1 cellular context compared by ENCODE assay signal in the genomic region with DNA sequence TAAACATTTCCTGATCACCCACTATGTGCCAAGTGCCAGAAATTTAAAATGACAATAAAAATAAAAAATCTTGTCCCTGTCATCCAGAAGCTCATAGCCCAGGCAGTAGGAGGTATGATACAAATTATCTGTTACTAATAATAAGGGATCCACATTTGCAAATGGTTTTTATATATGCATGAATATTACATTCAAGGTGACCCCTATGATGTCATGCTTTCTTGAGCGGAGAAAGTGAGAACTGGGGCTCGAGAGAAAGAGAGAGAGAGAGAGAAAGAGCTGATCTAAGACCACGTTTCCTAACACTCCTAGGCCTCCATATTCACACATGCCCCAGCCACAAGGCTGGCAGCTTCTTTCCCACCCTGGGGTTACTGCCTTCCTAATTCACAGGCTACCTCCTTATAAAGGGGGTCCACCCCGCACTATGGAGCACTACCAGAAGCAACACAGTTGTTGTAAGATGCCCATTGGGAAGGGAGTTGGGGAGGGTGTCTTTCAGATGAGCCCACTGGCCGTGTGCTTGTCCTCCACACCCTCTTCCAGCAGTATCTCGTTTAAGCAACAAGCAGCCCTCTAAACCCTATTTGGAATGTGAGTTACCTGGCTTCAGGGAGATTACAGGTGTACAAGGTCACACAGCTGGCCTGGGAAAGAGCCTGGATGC.
TF ChIP-seq lines count a peak whose summit lies in the region.

No MANE protein-coding gene starts in this region.

TF ChIP-seq in SK-N-SH, 30 proteins besides CTCF, POLR2A, EP300 and RAD21:
- no peak for TF ChIP-seq TAF1 (IDR thresholded peaks at IDR 0.05; ENCODE audit: borderline replicate concordance, low read depth, low read length)
- no peak for TF ChIP-seq MXI1 (IDR thresholded peaks at IDR 0.05; ENCODE audit: low read depth, low read length)
- TF ChIP-seq EZH2phosphoT487 (IDR thresholded peaks at IDR 0.05; ENCODE audit: borderline replicate concordance, low read depth), result no peak
- TF ChIP-seq, protein P1, sequence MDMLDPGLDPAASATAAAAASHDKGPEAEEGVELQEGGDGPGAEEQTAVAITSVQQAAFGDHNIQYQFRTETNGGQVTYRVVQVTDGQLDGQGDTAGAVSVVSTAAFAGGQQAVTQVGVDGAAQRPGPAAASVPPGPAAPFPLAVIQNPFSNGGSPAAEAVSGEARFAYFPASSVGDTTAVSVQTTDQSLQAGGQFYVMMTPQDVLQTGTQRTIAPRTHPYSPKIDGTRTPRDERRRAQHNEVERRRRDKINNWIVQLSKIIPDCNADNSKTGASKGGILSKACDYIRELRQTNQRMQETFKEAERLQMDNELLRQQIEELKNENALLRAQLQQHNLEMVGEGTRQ (IDR thresholded peaks at IDR 0.05; ENCODE audit: borderline replicate concordance, low read depth, low read length), result no peak
- no peak for TF ChIP-seq TCF12 (IDR thresholded peaks at IDR 0.05)
- no peak for TF ChIP-seq NRF1 (IDR thresholded peaks at IDR 0.05; ENCODE audit: low read depth, low read length)
- TF ChIP-seq SMC3 (IDR thresholded peaks at IDR 0.05; ENCODE audit: low read depth, low read length), result no peak
- TF ChIP-seq RFX5 (IDR thresholded peaks at IDR 0.05; ENCODE audit: low read length), result no peak
- no peak for TF ChIP-seq REST (IDR thresholded peaks at IDR 0.05; ENCODE audit: low read depth, low read length)
- TF ChIP-seq, protein P2, sequence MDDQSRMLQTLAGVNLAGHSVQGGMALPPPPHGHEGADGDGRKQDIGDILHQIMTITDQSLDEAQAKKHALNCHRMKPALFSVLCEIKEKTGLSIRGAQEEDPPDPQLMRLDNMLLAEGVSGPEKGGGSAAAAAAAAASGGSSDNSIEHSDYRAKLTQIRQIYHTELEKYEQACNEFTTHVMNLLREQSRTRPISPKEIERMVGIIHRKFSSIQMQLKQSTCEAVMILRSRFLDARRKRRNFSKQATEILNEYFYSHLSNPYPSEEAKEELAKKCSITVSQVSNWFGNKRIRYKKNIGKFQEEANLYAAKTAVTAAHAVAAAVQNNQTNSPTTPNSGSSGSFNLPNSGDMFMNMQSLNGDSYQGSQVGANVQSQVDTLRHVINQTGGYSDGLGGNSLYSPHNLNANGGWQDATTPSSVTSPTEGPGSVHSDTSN (IDR thresholded peaks at IDR 0.05), result no peak
- TF ChIP-seq CHD2 (IDR thresholded peaks at IDR 0.05; ENCODE audit: low read length, partially characterized antibody), result no peak
- no peak for TF ChIP-seq GATA2 (CRISPR knock-in tag; IDR thresholded peaks at IDR 0.05)
- no peak for TF ChIP-seq ZBTB33 (IDR thresholded peaks at IDR 0.05; ENCODE audit: borderline replicate concordance, low read depth)
